ENCODE assay signal across 25 cellular contexts in genomic region chr16:57115148-57115503, GRCh38. TPM values are rescaled to one million over a fixed set of nuclear protein-coding genes. Genes with fewer than 3 reads are reported as not detected.
A peak's percentile ranks its signal among the peaks of the same experiment; 100 is the strongest.
DNase-seq lines count a peak whose midpoint lies in the region; ATAC-seq and TF ChIP-seq lines count a peak whose summit lies in the region.
"Had no signal": no experiment of that assay in that cellular context is flagged by ENCODE, and none has a peak within 500 bp of the region (broad histone marks: within the 10 kb centered on the region; RNA-seq: fewer than 3 reads in every experiment).

No MANE protein-coding gene starts in this region.

- no peaks in the 10 kb centered on the region for H3K9me3 ChIP-seq in vagina
- H3K9me3 ChIP-seq: BE2C, Caco-2, HAP-1, spleen, upper lobe of left lung had no signal

- H3K9me3 Mint-ChIP-seq in chondrocyte (ENCODE audit: low read depth): no peaks in the 10 kb centered on the region
- H3K9me3 Mint-ChIP-seq in nephron: no peaks in the 10 kb centered on the region
- H3K9me3 Mint-ChIP-seq: mesothelial cell of epicardium; natural killer cell treated with Interleukin-12 subunit alpha and Interleukin-12 subunit beta and Interleukin-15 and Interleukin-18, amount 100 ng/mL, for 72 hours; stimulated activated naive CD8-positive, alpha-beta T cell treated with anti-CD3 and anti-CD28 coated beads, Interleukin-15, amount 100 ng/mL, for 72 hours had no signal

- peaks cover 20% of the 10 kb centered on the region for H3K4me1 ChIP-seq in vagina
- H3K4me1 ChIP-seq: BE2C, Caco-2, HAP-1 had no signal

- H3K4me1 Mint-ChIP-seq in chondrocyte (ENCODE audit: low read depth) (peaks cover 39% of the 10 kb centered on the region), nephron (peaks cover 12% of the 10 kb centered on the region)

- ATAC-seq in Right ventricle myocardium inferior: no peak
- ATAC-seq in Right ventricle myocardium superior (ENCODE audit: poor library complexity): no peak
- no peak for ATAC-seq in HG02623 (IDR thresholded peaks at IDR 0.05; ENCODE audit: unreplicated experiment)
- no peak for ATAC-seq in HG03039 (IDR thresholded peaks at IDR 0.05; ENCODE audit: unreplicated experiment)
- ATAC-seq in GM19023 (IDR thresholded peaks at IDR 0.05; ENCODE audit: unreplicated experiment): no peak
- ATAC-seq: natural killer cell treated with Interleukin-12 subunit alpha and Interleukin-12 subunit beta and Interleukin-15 and Interleukin-18, amount 100 ng/mL, for 72 hours; stimulated activated naive CD8-positive, alpha-beta T cell treated with anti-CD3 and anti-CD28 coated beads, Interleukin-15, amount 100 ng/mL, for 72 hours had no signal

- peak overlapping the region; percentile 2 for H3K27ac ChIP-seq in vagina
- H3K27ac ChIP-seq: 22Rv1, brain microvascular endothelial cell, RWPE1 had no signal

- H3K27ac Mint-ChIP-seq in chondrocyte (ENCODE audit: unreplicated experiment): peak overlapping the region; percentile 41
- H3K27ac Mint-ChIP-seq in nephron: peak overlapping the region; percentile 90 to 94 (median 90)
- H3K27ac Mint-ChIP-seq: activated naive CD8-positive, alpha-beta T cell; natural killer cell treated with Interleukin-12 subunit alpha and Interleukin-12 subunit beta and Interleukin-15 and Interleukin-18, amount 100 ng/mL, for 72 hours had no signal

- H3K36me3 Mint-ChIP-seq in chondrocyte (ENCODE audit: low read depth): peaks cover 6% of the 10 kb centered on the region
- peaks cover 4% of the 10 kb centered on the region for H3K36me3 Mint-ChIP-seq in nephron (ENCODE audit: low read depth)
- H3K36me3 Mint-ChIP-seq: activated naive CD8-positive, alpha-beta T cell; natural killer cell treated with Interleukin-12 subunit alpha and Interleukin-12 subunit beta and Interleukin-15 and Interleukin-18, amount 100 ng/mL, for 72 hours had no signal

- DNase-seq in Right ventricle myocardium inferior (ENCODE audit: missing footprints) (peak; percentile 8), Right ventricle myocardium superior (no peak), chondrocyte (ENCODE audit: low spot score) (no peak), vagina (ENCODE audit: extremely low spot score in 2 of 2) (no peak)
- DNase-seq: activated CD4-positive, alpha-beta T cell treated with anti-CD3 and anti-CD28 coated beads for 4 hours; BE2C; Caco-2; DND-41; NCI-H2081 treated with DMSO at 0.1 percent for 48 hours; NCI-H510A treated with DMSO at 0.1 percent for 48 hours; spleen; stimulated activated CD4-positive, alpha-beta T cell treated with anti-CD3 and anti-CD28 coated beads, Interleukin-4, amount 100 ng/mL, for 24 hours; stimulated activated naive CD8-positive, alpha-beta T cell treated with anti-CD3 and anti-CD28 coated beads, Interleukin-15, amount 100 ng/mL, for 72 hours had no signal

- H3K27me3 Mint-ChIP-seq in chondrocyte (ENCODE audit: low read depth) (no peaks in the 10 kb centered on the region), nephron (ENCODE audit: low read depth) (peaks cover 12% of the 10 kb centered on the region)
- H3K27me3 Mint-ChIP-seq: activated naive CD8-positive, alpha-beta T cell; natural killer cell treated with Interleukin-12 subunit alpha and Interleukin-12 subunit beta and Interleukin-15 and Interleukin-18, amount 100 ng/mL, for 72 hours; stimulated activated naive CD8-positive, alpha-beta T cell treated with anti-CD3 and anti-CD28 coated beads, Interleukin-15, amount 100 ng/mL, for 72 hours had no signal

- H3K27me3 ChIP-seq in vagina: no peaks in the 10 kb centered on the region
- H3K27me3 ChIP-seq: BE2C, brain microvascular endothelial cell, upper lobe of left lung had no signal

- TF ChIP-seq CTCF in chondrocyte (IDR thresholded peaks at IDR 0.05) (no peak), nephron (IDR thresholded peaks at IDR 0.05; ENCODE audit: unreplicated experiment in 3 of 3) (no peak), vagina (IDR thresholded peaks at IDR 0.05) (no peak)

- peaks cover 0 to 30% of the 10 kb centered on the region in 2 donors for H3K36me3 ChIP-seq in vagina
- H3K36me3 ChIP-seq: BE2C, brain microvascular endothelial cell, HAP-1 had no signal

- TF ChIP-seq POLR2A in vagina (IDR thresholded peaks at IDR 0.05): no peak

- H3K4me3 Mint-ChIP-seq in chondrocyte (ENCODE audit: unreplicated experiment) (no peak overlapping the region), nephron (peak overlapping the region in 1 of 3 experiments; percentile 16)
- H3K4me3 Mint-ChIP-seq: activated naive CD8-positive, alpha-beta T cell; mesothelial cell of epicardium; natural killer cell treated with Interleukin-12 subunit alpha and Interleukin-12 subunit beta and Interleukin-15 and Interleukin-18, amount 100 ng/mL, for 72 hours; stimulated activated naive CD8-positive, alpha-beta T cell treated with anti-CD3 and anti-CD28 coated beads, Interleukin-15, amount 100 ng/mL, for 72 hours had no signal

- intact Hi-C loops in Right ventricle myocardium inferior (cut with DNase I): no loop called here
- intact Hi-C loops in Right ventricle myocardium superior (cut with DNase I): no loop called here
- intact Hi-C loops in vagina (cut with DNase I): no loop called here

- no peak overlapping the region for H3K4me3 ChIP-seq in vagina
- H3K4me3 ChIP-seq: HAP-1, spleen, upper lobe of left lung had no signal

RNA-seq across cellular contexts. Expression of gene CPNE2, which starts 22.7 kb away (rescaled TPM):
- total RNA-seq in Right ventricle myocardium inferior (14.6 TPM), Right ventricle myocardium superior (13.3 TPM), chondrocyte (10.0 to 22.3 TPM (median 21.8 TPM) in 3 replicates), vagina (40.3 TPM)
